8 cellular contexts compared by ENCODE assay signal in the genomic region with DNA sequence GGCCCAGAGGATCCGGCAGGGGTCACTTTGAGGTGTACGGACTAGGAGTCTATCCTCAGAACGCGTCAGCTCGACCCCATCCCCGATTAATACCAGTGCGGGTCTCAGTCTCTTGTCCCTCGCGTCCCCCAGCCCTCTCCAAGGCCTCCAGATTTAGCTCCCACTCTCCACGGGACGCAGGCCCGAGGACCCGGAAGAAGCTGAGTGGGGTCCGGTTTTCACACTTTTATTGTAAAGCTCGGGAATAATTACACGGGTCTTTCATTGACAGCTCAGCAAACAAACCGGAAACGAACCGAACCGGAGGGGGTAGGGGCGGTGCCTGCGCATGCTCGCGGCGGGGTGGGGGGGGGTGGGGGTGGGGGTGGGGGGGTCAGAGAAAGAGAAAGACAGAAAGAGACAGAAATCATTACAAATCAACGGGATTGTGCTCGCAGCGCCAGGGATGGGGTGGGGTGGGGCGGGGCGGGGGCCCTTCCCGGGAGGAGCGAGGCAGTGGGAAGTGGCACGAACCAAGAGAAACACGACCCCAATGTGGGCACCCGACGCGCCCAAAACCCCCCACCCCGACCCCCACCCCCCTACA. TPM values are rescaled to one million over a fixed set of nuclear protein-coding genes. Genes with fewer than 3 reads are reported as not detected.
DNase-seq lines count a peak whose midpoint lies in the region; ATAC-seq and TF ChIP-seq lines count a peak whose summit lies in the region.

No MANE protein-coding gene starts in this region.

- H3K36me3 ChIP-seq in adrenal gland (replicated peaks in 1 of 2) (no peaks in the 10 kb centered on the region), psoas muscle (ENCODE audit: insufficient read depth in 1 of 2, low read depth in 1 of 2) (no peaks in the 10 kb centered on the region)

- peak overlapping the region in 4 of 5 donors; percentile 55 to 97 (median 84) for H3K27ac ChIP-seq in adrenal gland
- peak overlapping the region; percentile 82 for H3K27ac ChIP-seq in psoas muscle

- H3K4me1 ChIP-seq in adrenal gland (replicated peaks in 1 of 2): peaks cover 0 to 8% of the 10 kb centered on the region in 2 donors
- no peaks in the 10 kb centered on the region for H3K4me1 ChIP-seq in psoas muscle

- no peak for TF ChIP-seq POLR2A in adrenal gland (IDR thresholded peaks at IDR 0.05)

- peak overlapping the region; percentile 85 for H3K27ac Mint-ChIP-seq in HFFc6

- H3K9me3 Mint-ChIP-seq in HFFc6: no peaks in the 10 kb centered on the region

- intact Hi-C loops in adrenal gland (cut with DNase I) (no loop called here), left cardiac atrium (cut with DNase I) (no loop called here), psoas muscle (cut with DNase I) (no loop called here)

- H3K27me3 ChIP-seq in adrenal gland (no peaks in the 10 kb centered on the region), psoas muscle (ENCODE audit: insufficient read depth in 3 of 3, low read length in 2 of 3) (peaks cover 0 to 31% (median 4%) of the 10 kb centered on the region in 3 donors)

- H3K4me1 Mint-ChIP-seq in HFFc6 (ENCODE audit: low read depth): peaks cover 17% of the 10 kb centered on the region

- peak overlapping the region; percentile 16 to 96 (median 70) for H3K4me3 ChIP-seq in adrenal gland
- peak overlapping the region; percentile 84 for H3K4me3 ChIP-seq in psoas muscle

- H3K9me3 ChIP-seq in adrenal gland (replicated peaks in 1 of 3) (no peaks in the 10 kb centered on the region), psoas muscle (no peaks in the 10 kb centered on the region)

- DNase-seq in G401 (ENCODE audit: low spot score) (peak; percentile 49), HFFc6 (peak; percentile 13), NCI-H774 (lab: John Stamatoyannopoulos, UW) (peak; percentile 28), adrenal gland (peak in 6 of 7 donors; percentile 45 to 72 (median 50)), left cardiac atrium (peak; percentile 56), psoas muscle (no peak)

- TF ChIP-seq CTCF in HFFc6 (IDR thresholded peaks at IDR 0.05) (no peak), adrenal gland (IDR thresholded peaks at IDR 0.05) (no peak), psoas muscle (IDR thresholded peaks at IDR 0.05) (no peak)

- in situ Hi-C loops in G401 (cut with HindIII; ENCODE audit: low sequenced_read_pairs): no loop called here

- H3K27me3 Mint-ChIP-seq in HFFc6 (ENCODE audit: insufficient read depth): peaks cover 6% of the 10 kb centered on the region

- peak overlapping the region; percentile 88 for H3K4me3 Mint-ChIP-seq in HFFc6

- 0 to 1% (median 1%) methylated on average over 15 to 38 of the region's 38 CpGs for WGBS in adrenal gland, 4 donors
- 0 to 1% (median 1%) methylated on average over 31 to 38 of the region's 38 CpGs for WGBS in psoas muscle, 3 donors

- peak; percentile 49 to 72 for ATAC-seq in left cardiac atrium
- ATAC-seq in psoas muscle: peak; percentile 31 to 55 (median 36)
- ATAC-seq in GM18861 (IDR thresholded peaks at IDR 0.05; ENCODE audit: unreplicated experiment): no peak
- no peak for ATAC-seq in GM18870 (IDR thresholded peaks at IDR 0.05; ENCODE audit: unreplicated experiment)

- no peaks in the 10 kb centered on the region for H3K36me3 Mint-ChIP-seq in HFFc6 (ENCODE audit: low read depth)

RNA-seq across cellular contexts. Expression of gene PCDH1, which starts 27.9 kb away (rescaled TPM):
- 1.2 and 1.8 TPM in 2 replicates for total RNA-seq in G401 (2014; rRNA removed; shearing (Covaris generic))
- total RNA-seq in HFFc6 (2021; fragmentation: NEBNext Ultra II Directional; extraction: Animal tissue kit (Norgen Biotek cat#: 25700)): under 1 TPM in 5 of 6 experiments, not detected in 1; 0.07 to 0.18 (median 0.07) TPM
- 10 to 100 TPM in 4 of 8 donors, 1 to 10 TPM in 4; 5.2 to 16.8 (median 10.0) TPM for total RNA-seq in adrenal gland
- polyA plus RNA-seq in adrenal gland: 1 to 10 TPM; 4.6 to 6.1 (median 5.5) TPM
- total RNA-seq in left cardiac atrium: 10 to 100 TPM; 20.7 to 36.0 TPM
- total RNA-seq in psoas muscle: 10 to 100 TPM; 10.1 to 17.4 (median 13.7) TPM
- 1 to 10 TPM; 4.2 to 8.8 (median 5.1) TPM for polyA plus RNA-seq in psoas muscle

Comparison
In these comparisons a context has a peak if more than half of its experiments do, and no peak if none do; other contexts are left out.
1. DNase-seq: peak in G401 (single experiment), HFFc6 (single experiment), NCI-H774 (single experiment), adrenal gland (6 of 7) and left cardiac atrium (single experiment); none in psoas muscle (0 of 2).
2. ATAC-seq: peak in left cardiac atrium (2 of 2) and psoas muscle (4 of 4); none in GM18861 (single experiment) and GM18870 (single experiment).